18 cellular contexts compared by ENCODE assay signal in the genomic region with DNA sequence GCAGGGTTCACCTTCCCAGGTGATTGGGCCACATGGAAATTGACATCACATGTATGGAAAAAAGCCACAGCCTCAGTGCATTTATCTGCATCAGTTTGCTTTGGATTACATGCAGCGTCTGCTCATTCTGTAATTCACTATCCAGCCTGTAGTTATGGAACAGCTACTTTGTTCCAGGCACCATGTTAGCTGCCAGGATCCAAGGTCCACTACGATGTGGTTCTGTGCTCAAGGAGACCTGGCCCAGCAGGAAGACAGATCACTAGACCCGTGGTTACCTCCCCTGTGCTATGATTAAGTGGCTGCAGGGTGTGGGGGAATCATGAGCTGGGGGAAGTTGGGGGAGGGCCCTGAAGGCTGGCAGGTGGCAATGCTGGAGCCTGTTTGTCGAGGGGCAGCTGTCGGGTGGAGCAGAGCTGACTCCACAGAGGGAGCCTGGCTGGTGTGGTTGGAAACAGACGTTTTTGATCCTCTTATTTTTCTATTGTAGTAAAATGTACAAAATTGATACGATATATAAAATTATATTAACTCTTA. TPM values are rescaled to one million over a fixed set of nuclear protein-coding genes. Genes with fewer than 3 reads are reported as not detected.
DNase-seq lines count a peak whose midpoint lies in the region; ATAC-seq and TF ChIP-seq lines count a peak whose summit lies in the region.
"Had no signal": no experiment of that assay in that cellular context is flagged by ENCODE, and none has a peak within 500 bp of the region (broad histone marks: within the 10 kb centered on the region; RNA-seq: fewer than 3 reads in every experiment).

No MANE protein-coding gene starts in this region.

- intact Hi-C loops in mammary epithelial cell (cut with micrococcal nuclease) = no loop called here

- no peaks in the 10 kb centered on the region for H3K79me2 ChIP-seq in mammary epithelial cell (ENCODE audit: insufficient read depth, low read length)

- CTCF ChIA-PET in mammary epithelial cell (lab: Charles Lee; ENCODE audit: low non-redundant PET) = no interaction called here

- no peaks in the 10 kb centered on the region for H3K36me3 Mint-ChIP-seq in activated naive CD8-positive, alpha-beta T cell treated with anti-CD3 and anti-CD28 coated beads, Interleukin-2, amount 50 U/mL, for 24 hours (ENCODE audit: low read depth)
- peaks cover 2% of the 10 kb centered on the region for H3K36me3 Mint-ChIP-seq in activated naive CD8-positive, alpha-beta T cell treated with anti-CD3 and anti-CD28 coated beads for 36 hours
- no peaks in the 10 kb centered on the region for H3K36me3 Mint-ChIP-seq in brain
- H3K36me3 Mint-ChIP-seq in T-helper 17 cell (ENCODE audit: low read depth) = no peaks in the 10 kb centered on the region

- H2AFZ ChIP-seq in mammary epithelial cell (ENCODE audit: low read depth, low read length) = no peak overlapping the region

- no peaks in the 10 kb centered on the region for H3K27me3 ChIP-seq in mammary epithelial cell (ENCODE audit: insufficient read depth, low read length)
- H3K27me3 ChIP-seq: heart right ventricle had no signal

- no peaks in the 10 kb centered on the region for H3K4me1 ChIP-seq in mammary epithelial cell (ENCODE audit: insufficient read depth, low read length)

- H3K4me1 Mint-ChIP-seq in activated naive CD8-positive, alpha-beta T cell treated with anti-CD3 and anti-CD28 coated beads, Interleukin-2, amount 50 U/mL, for 24 hours = peaks cover 42% of the 10 kb centered on the region
- peaks cover 47% of the 10 kb centered on the region for H3K4me1 Mint-ChIP-seq in activated naive CD8-positive, alpha-beta T cell treated with anti-CD3 and anti-CD28 coated beads for 36 hours
- H3K4me1 Mint-ChIP-seq in brain (peaks cover 100% of the 10 kb centered on the region), T-helper 17 cell (peaks cover 30% of the 10 kb centered on the region)

- 74% methylated on average over 6 of the region's 7 CpGs for WGBS in mammary epithelial cell (ENCODE audit: low coverage, missing lambda C conversion rate)

- H3K4me3 ChIP-seq in mammary epithelial cell (replicated peaks in 1 of 3; ENCODE audit: insufficient read depth in 1 of 3, low read depth in 2 of 3, low read length in 3 of 3) = no peak overlapping the region
- H3K4me3 ChIP-seq: heart right ventricle had no signal

- no peaks in the 10 kb centered on the region for H3K9me3 Mint-ChIP-seq in activated naive CD8-positive, alpha-beta T cell treated with anti-CD3 and anti-CD28 coated beads, Interleukin-2, amount 50 U/mL, for 24 hours
- H3K9me3 Mint-ChIP-seq in activated naive CD8-positive, alpha-beta T cell treated with anti-CD3 and anti-CD28 coated beads for 36 hours = no peaks in the 10 kb centered on the region
- no peaks in the 10 kb centered on the region for H3K9me3 Mint-ChIP-seq in brain
- H3K9me3 Mint-ChIP-seq: activated CD4-positive, alpha-beta T cell treated with anti-CD3 and anti-CD28 coated beads, Interleukin-2, amount 10 ng/mL, durations not matched to agents 7 days and 5 days; activated T-cell treated with anti-CD3 and anti-CD28 coated beads, Interleukin-2, amount 50 U/mL, for 4 hours; CD8-positive, alpha-beta memory T cell; neural crest cell had no signal

- H3K36me3 ChIP-seq in mammary epithelial cell (ENCODE audit: insufficient read depth, low read length) = no peaks in the 10 kb centered on the region
- H3K36me3 ChIP-seq: heart right ventricle had no signal

- H3K27ac Mint-ChIP-seq in activated naive CD8-positive, alpha-beta T cell treated with anti-CD3 and anti-CD28 coated beads, Interleukin-2, amount 50 U/mL, for 24 hours = no peak overlapping the region
- H3K27ac Mint-ChIP-seq in activated naive CD8-positive, alpha-beta T cell treated with anti-CD3 and anti-CD28 coated beads for 36 hours = no peak overlapping the region
- H3K27ac Mint-ChIP-seq in brain (peak overlapping the region; percentile 56 to 87 (median 77)), T-helper 17 cell (no peak overlapping the region)
- H3K27ac Mint-ChIP-seq: activated CD4-positive, alpha-beta T cell treated with anti-CD3 and anti-CD28 coated beads, Interleukin-2, amount 10 ng/mL, durations not matched to agents 7 days and 5 days had no signal

- BruUV-seq in mammary epithelial cell (replicated peaks; lab: Mats Ljungman, UMichigan) = no TSS peak

- H3K9me3 ChIP-seq in mammary epithelial cell (replicated peaks; ENCODE audit: insufficient read depth, low read length) (no peaks in the 10 kb centered on the region), T-helper 17 cell (ENCODE audit: control insufficient read depth, low read length, poor library complexity, severe bottlenecking) (no peaks in the 10 kb centered on the region)
- H3K9me3 ChIP-seq: heart right ventricle, SK-N-SH had no signal

- TF ChIP-seq CTCF in brain (conservative IDR thresholded peaks at IDR 0.05) = no peak
- no peak for TF ChIP-seq CTCF in mammary epithelial cell (conservative IDR thresholded peaks at IDR 0.05 in 1 of 2, IDR thresholded peaks at IDR 0.05 in 1 of 2; ENCODE audit: extremely low read depth in 1 of 2, insufficient read depth in 1 of 2, low read depth in 1 of 2, low read length in 2 of 2)

- H4K20me1 ChIP-seq in mammary epithelial cell (ENCODE audit: insufficient read depth, low read length) = no peaks in the 10 kb centered on the region

- no peak overlapping the region for H3K4me3 Mint-ChIP-seq in activated naive CD8-positive, alpha-beta T cell treated with anti-CD3 and anti-CD28 coated beads, Interleukin-2, amount 50 U/mL, for 24 hours
- H3K4me3 Mint-ChIP-seq in activated naive CD8-positive, alpha-beta T cell treated with anti-CD3 and anti-CD28 coated beads for 36 hours = no peak overlapping the region
- H3K4me3 Mint-ChIP-seq in brain (peak overlapping the region in 4 of 5 experiments; percentile 14 to 45 (median 22)), T-helper 17 cell (no peak overlapping the region)
- H3K4me3 Mint-ChIP-seq: activated CD4-positive, alpha-beta T cell treated with anti-CD3 and anti-CD28 coated beads, Interleukin-2, amount 10 ng/mL, durations not matched to agents 7 days and 5 days; activated T-cell treated with anti-CD3 and anti-CD28 coated beads, Interleukin-2, amount 50 U/mL, for 4 hours; CD8-positive, alpha-beta memory T cell; neural crest cell had no signal

- H3K27me3 Mint-ChIP-seq in activated naive CD8-positive, alpha-beta T cell treated with anti-CD3 and anti-CD28 coated beads, Interleukin-2, amount 50 U/mL, for 24 hours = no peaks in the 10 kb centered on the region
- no peaks in the 10 kb centered on the region for H3K27me3 Mint-ChIP-seq in activated naive CD8-positive, alpha-beta T cell treated with anti-CD3 and anti-CD28 coated beads for 36 hours
- no peaks in the 10 kb centered on the region for H3K27me3 Mint-ChIP-seq in brain
- no peaks in the 10 kb centered on the region for H3K27me3 Mint-ChIP-seq in T-helper 17 cell
- H3K27me3 Mint-ChIP-seq: activated CD4-positive, alpha-beta T cell treated with anti-CD3 and anti-CD28 coated beads, Interleukin-2, amount 10 ng/mL, durations not matched to agents 7 days and 5 days; CD8-positive, alpha-beta memory T cell had no signal

- dilution Hi-C loops in mammary epithelial cell (cut with HindIII; ENCODE audit: low sequenced_read_pairs) = loop anchor here (10.0 kb wide), 1 partner anchor 406 kb away; no protein-coding TSS in a partner anchor

- no peak overlapping the region for H3K27ac ChIP-seq in mammary epithelial cell (ENCODE audit: insufficient read depth, low read depth, low read length)
- H3K27ac ChIP-seq: heart right ventricle had no signal

- no peak for DNase-seq in activated naive CD8-positive, alpha-beta T cell treated with anti-CD3 and anti-CD28 coated beads, Interleukin-2, amount 50 U/mL, for 24 hours
- DNase-seq in activated naive CD8-positive, alpha-beta T cell treated with anti-CD3 and anti-CD28 coated beads for 36 hours = no peak
- DNase-seq in NCI-H345 (lab: John Stamatoyannopoulos, UW) (peak; percentile 26), mammary epithelial cell (no peak), GDM1 (lab: John Stamatoyannopoulos, UW) (no peak), T-helper 17 cell (no peak)
- DNase-seq: activated CD4-positive, alpha-beta T cell treated with anti-CD3 and anti-CD28 coated beads, Interleukin-2, amount 10 ng/mL, durations not matched to agents 7 days and 5 days; activated T-cell treated with anti-CD3 and anti-CD28 coated beads, Interleukin-2, amount 50 U/mL, for 4 hours; CD8-positive, alpha-beta memory T cell; effector memory CD4-positive, alpha-beta T cell; heart right ventricle; mesenchymal stem cell; NCI-H187 treated with DMSO at 0.1 percent for 48 hours; OCI-M1; SK-N-SH had no signal

- no peak overlapping the region for H3K4me2 ChIP-seq in mammary epithelial cell (ENCODE audit: insufficient read depth, low read depth, low read length)
- H3K4me2 ChIP-seq: SK-N-SH had no signal

- no peak overlapping the region for H3K9ac ChIP-seq in mammary epithelial cell (ENCODE audit: insufficient read depth, low read length)
- H3K9ac ChIP-seq: SK-N-SH had no signal

- in situ Hi-C loops in mammary epithelial cell (cut with MboI; ENCODE audit: low sequenced_read_pairs in 2 of 2) = no loop called here

- peak; percentile 47 for ATAC-seq in activated naive CD8-positive, alpha-beta T cell treated with anti-CD3 and anti-CD28 coated beads, Interleukin-2, amount 50 U/mL, for 24 hours
- no peak for ATAC-seq in GM18873 (IDR thresholded peaks at IDR 0.05; ENCODE audit: low FRiP score, unreplicated experiment)
- ATAC-seq in T-helper 17 cell = no peak
- ATAC-seq: activated T-cell treated with anti-CD3 and anti-CD28 coated beads, Interleukin-2, amount 50 U/mL, for 4 hours had no signal

RNA-seq across cellular contexts. Expression of gene TSHZ1, which starts 58.6 kb away (rescaled TPM):
- 10 to 100 TPM; 11.2 to 11.4 TPM for total RNA-seq in activated naive CD8-positive, alpha-beta T cell treated with anti-CD3 and anti-CD28 coated beads for 36 hours
- polyA plus RNA-seq in brain (ENCODE audit: insufficient read depth, low read depth, low replicate concordance) (35.6 TPM), mammary epithelial cell (2.0 TPM)
- total RNA-seq in mammary epithelial cell (1 to 10 TPM; 4.7 to 8.1 TPM), T-helper 17 cell (10 to 100 TPM; 17.5 to 17.6 TPM)
- polyA minus RNA-seq in mammary epithelial cell = 7.0 TPM

Comparison
In these comparisons a context has a peak if more than half of its experiments do, and no peak if none do; other contexts are left out.
1. H3K27ac Mint-ChIP-seq: peak in brain (5 of 5); none in activated naive CD8-positive, alpha-beta T cell treated with anti-CD3 and anti-CD28 coated beads, Interleukin-2, amount 50 U/mL, for 24 hours (single experiment), activated naive CD8-positive, alpha-beta T cell treated with anti-CD3 and anti-CD28 coated beads for 36 hours (single experiment) and T-helper 17 cell (single experiment).
2. H3K4me3 Mint-ChIP-seq: peak in brain (4 of 5); none in activated naive CD8-positive, alpha-beta T cell treated with anti-CD3 and anti-CD28 coated beads, Interleukin-2, amount 50 U/mL, for 24 hours (single experiment), activated naive CD8-positive, alpha-beta T cell treated with anti-CD3 and anti-CD28 coated beads for 36 hours (single experiment) and T-helper 17 cell (single experiment).